Comparison of ENCODE assay signal across 12 cellular contexts in genomic region chr20:47275548-47275947, GRCh38.
A peak's percentile ranks its signal among the peaks of the same experiment; 100 is the strongest.
DNase-seq lines count a peak whose midpoint lies in the region; ATAC-seq, FAIRE-seq and TF ChIP-seq lines count a peak whose summit lies in the region.
"Had no signal": no experiment of that assay in that cellular context is flagged by ENCODE, and none has a peak within 500 bp of the region (broad histone marks: within the 10 kb centered on the region; RNA-seq: fewer than 3 reads in every experiment).

No MANE protein-coding gene starts in this region.

- H3K36me3 Mint-ChIP-seq in astrocyte (ENCODE audit: low read depth, unreplicated experiment) (peaks cover 4% of the 10 kb centered on the region), nephron progenitor cell (ENCODE audit: low read depth) (peaks cover 64% of the 10 kb centered on the region)

- H3K27me3 Mint-ChIP-seq in astrocyte (ENCODE audit: low read depth, unreplicated experiment) (no peaks in the 10 kb centered on the region), nephron progenitor cell (ENCODE audit: low read depth, poor library complexity) (peaks cover 7% of the 10 kb centered on the region)
- H3K27me3 Mint-ChIP-seq: IgD-negative memory B cell had no signal

- no peak for ATAC-seq in heart left ventricle
- no peak for ATAC-seq in right cardiac atrium
- no peak for ATAC-seq in upper lobe of right lung
- ATAC-seq in HG03045 (IDR thresholded peaks at IDR 0.05; ENCODE audit: unreplicated experiment), result no peak

- DNase-seq in heart left ventricle (no peak), right cardiac atrium (no peak), astrocyte (ENCODE audit: low read depth) (no peak), nephron progenitor cell (no peak), upper lobe of right lung (no peak), WERI-Rb-1 (no peak), NCI-H187 (lab: John Stamatoyannopoulos, UW) (no peak)
- DNase-seq: stimulated activated CD4-positive, alpha-beta T cell treated with anti-CD3 and anti-CD28 coated beads, Interleukin-12 subunit alpha, Interleukin-12 subunit beta, amount 100 ng/mL, for 4 hours; T1000 had no signal

- H3K36me3 ChIP-seq in heart left ventricle, result peaks cover 0 to 72% (median 29%) of the 10 kb centered on the region in 9 donors
- H3K36me3 ChIP-seq in astrocyte (ENCODE audit: insufficient read depth, low read length), result peaks cover 9% of the 10 kb centered on the region
- H3K36me3 ChIP-seq in upper lobe of right lung, result peaks cover 42% of the 10 kb centered on the region
- peaks cover 55% of the 10 kb centered on the region for H3K36me3 ChIP-seq in WERI-Rb-1

- peak overlapping the region; percentile 86 for H3K9ac ChIP-seq in astrocyte (ENCODE audit: low read length)

- H3K27ac ChIP-seq in heart left ventricle (peak overlapping the region in 9 of 12 donors; percentile 14 to 88 (median 72)), right cardiac atrium (ENCODE audit: low read length) (no peak overlapping the region), astrocyte (ENCODE audit: low read depth, low read length) (peak overlapping the region; percentile 97), upper lobe of right lung (peak overlapping the region; percentile 73), WERI-Rb-1 (no peak overlapping the region)

- FAIRE-seq in astrocyte (lab: Jason Lieb, UNC), result no peak
- FAIRE-seq: H1 had no signal

- no peak overlapping the region for H2AFZ ChIP-seq in astrocyte (ENCODE audit: low read depth, low read length)

- H3K4me3 ChIP-seq in heart left ventricle (no peak overlapping the region), right cardiac atrium (ENCODE audit: low read length) (no peak overlapping the region), astrocyte (ENCODE audit: insufficient read depth, low read depth, low read length) (no peak overlapping the region), upper lobe of right lung (no peak overlapping the region), WERI-Rb-1 (ENCODE audit: low read depth, low read length) (no peak overlapping the region)

- H3K4me3 Mint-ChIP-seq in astrocyte (ENCODE audit: unreplicated experiment) (no peak overlapping the region), nephron progenitor cell (no peak overlapping the region)

- H3K9me3 ChIP-seq in heart left ventricle, result no peaks in the 10 kb centered on the region
- no peaks in the 10 kb centered on the region for H3K9me3 ChIP-seq in right cardiac atrium (ENCODE audit: control insufficient read depth, low read length)
- H3K9me3 ChIP-seq in astrocyte (ENCODE audit: insufficient read depth, low read depth, low read length), result no peaks in the 10 kb centered on the region
- no peaks in the 10 kb centered on the region for H3K9me3 ChIP-seq in upper lobe of right lung
- no peaks in the 10 kb centered on the region for H3K9me3 ChIP-seq in WERI-Rb-1 (ENCODE audit: severe bottlenecking)

- H3K9me3 Mint-ChIP-seq in astrocyte (ENCODE audit: unreplicated experiment), result no peaks in the 10 kb centered on the region
- no peaks in the 10 kb centered on the region for H3K9me3 Mint-ChIP-seq in nephron progenitor cell
- H3K9me3 Mint-ChIP-seq: IgD-negative memory B cell had no signal

- peaks cover 13 to 54% (median 41%) of the 10 kb centered on the region in 12 donors for H3K4me1 ChIP-seq in heart left ventricle
- H3K4me1 ChIP-seq in right cardiac atrium (ENCODE audit: control insufficient read depth, insufficient read depth, low read length), result no peaks in the 10 kb centered on the region
- H3K4me1 ChIP-seq in astrocyte (ENCODE audit: insufficient read depth, low read length), result peaks cover 63% of the 10 kb centered on the region
- H3K4me1 ChIP-seq in upper lobe of right lung, result peaks cover 28% of the 10 kb centered on the region

- H3K79me2 ChIP-seq in astrocyte (ENCODE audit: insufficient read depth, low read length), result peaks cover 21% of the 10 kb centered on the region

- intact Hi-C loops in heart left ventricle (cut with DNase I) (loop anchor here in 8 of 10 donors (5.0 to 10.0 kb wide), 8 partner anchors 37 to 521 kb away; partner anchors contain the start of gene NCOA3 (in 2 of the 8)), right cardiac atrium (cut with DNase I) (loop anchor here (2.0 to 10.0 kb wide), 3 partner anchors 109 to 359 kb away; no protein-coding TSS in a partner anchor), upper lobe of right lung (cut with DNase I) (no loop called here)

- no peak for TF ChIP-seq POLR2A in heart left ventricle (IDR thresholded peaks at IDR 0.05)

- H3K4me2 ChIP-seq in astrocyte (ENCODE audit: low read length), result no peak overlapping the region

- peak overlapping the region; percentile 94 for H3K27ac Mint-ChIP-seq in astrocyte (ENCODE audit: unreplicated experiment)
- peak overlapping the region; percentile 91 for H3K27ac Mint-ChIP-seq in nephron progenitor cell

- TF ChIP-seq CTCF in heart left ventricle (IDR thresholded peaks at IDR 0.05) (no peak), astrocyte (IDR thresholded peaks at IDR 0.05; ENCODE audit: insufficient read depth, low read depth, low read length) (no peak), nephron progenitor cell (IDR thresholded peaks at IDR 0.05) (no peak), upper lobe of right lung (IDR thresholded peaks at IDR 0.05) (no peak), WERI-Rb-1 (IDR thresholded peaks at IDR 0.05; ENCODE audit: low read depth, low read length) (no peak)

- no peaks in the 10 kb centered on the region for H4K20me1 ChIP-seq in astrocyte (ENCODE audit: insufficient read depth, low read length)

- H3K27me3 ChIP-seq in heart left ventricle (no peaks in the 10 kb centered on the region), right cardiac atrium (ENCODE audit: control insufficient read depth, insufficient read depth) (no peaks in the 10 kb centered on the region), astrocyte (ENCODE audit: insufficient read depth, low read length) (no peaks in the 10 kb centered on the region), upper lobe of right lung (no peaks in the 10 kb centered on the region), WERI-Rb-1 (ENCODE audit: insufficient read depth, low read depth, severe bottlenecking) (no peaks in the 10 kb centered on the region)

- peaks cover 43% of the 10 kb centered on the region for H3K4me1 Mint-ChIP-seq in astrocyte (ENCODE audit: low read depth, unreplicated experiment)
- peaks cover 39% of the 10 kb centered on the region for H3K4me1 Mint-ChIP-seq in nephron progenitor cell

- WGBS in heart left ventricle, 4 donors, result 96 to 98% (median 97%) methylated on average over 6 of the region's 6 CpGs
- WGBS in right cardiac atrium, result 97% methylated on average over 6 of the region's 6 CpGs

Comparison
In these comparisons a context has a peak if more than half of its experiments do, and no peak if none do; other contexts are left out.
1. H3K27ac ChIP-seq: peak in heart left ventricle (9 of 12), astrocyte (single experiment) and upper lobe of right lung (single experiment); none in right cardiac atrium (single experiment) and WERI-Rb-1 (single experiment).